8 cellular contexts compared by ENCODE assay signal in genomic region chr13:51583469-51583874, GRCh38. TPM values are rescaled to one million over a fixed set of nuclear protein-coding genes. Genes with fewer than 3 reads are reported as not detected.
DNase-seq lines count a peak whose midpoint lies in the region; ATAC-seq, FAIRE-seq and TF ChIP-seq lines count a peak whose summit lies in the region.

No MANE protein-coding gene starts in this region.

- H3K36me3 Mint-ChIP-seq in activated CD8-positive, alpha-beta memory T cell treated with anti-CD3 and anti-CD28 coated beads, Interleukin-2, amount 10 ng/mL, durations not matched to agents 7 days and 5 days = peaks cover 5% of the 10 kb centered on the region
- no peaks in the 10 kb centered on the region for H3K36me3 Mint-ChIP-seq in astrocyte (ENCODE audit: low read depth, unreplicated experiment)

- H3K79me2 ChIP-seq in astrocyte (ENCODE audit: insufficient read depth, low read length) = peaks cover 41% of the 10 kb centered on the region

- H3K27ac ChIP-seq in astrocyte (ENCODE audit: low read depth, low read length) = peak overlapping the region; percentile 70
- peak overlapping the region; percentile 77 to 95 for H3K27ac ChIP-seq in liver (ENCODE audit: low read depth in 1 of 2, low read length in 2 of 2)
- H3K27ac ChIP-seq in tibial artery = peak overlapping the region; percentile 77 to 88

- no peak for TF ChIP-seq RAD21 in liver (IDR thresholded peaks at IDR 0.05)

- 32% methylated on average over 9 of the region's 9 CpGs for WGBS in liver

- no peak for FAIRE-seq in astrocyte (lab: Jason Lieb, UNC)

- H3K4me3 Mint-ChIP-seq in activated CD8-positive, alpha-beta memory T cell treated with anti-CD3 and anti-CD28 coated beads, Interleukin-2, amount 10 ng/mL, durations not matched to agents 7 days and 5 days = peak overlapping the region; percentile 90
- peak overlapping the region; percentile 95 for H3K4me3 Mint-ChIP-seq in astrocyte (ENCODE audit: unreplicated experiment)

- H3K27ac Mint-ChIP-seq in activated CD8-positive, alpha-beta memory T cell treated with anti-CD3 and anti-CD28 coated beads, Interleukin-2, amount 10 ng/mL, durations not matched to agents 7 days and 5 days = peak overlapping the region; percentile 95
- peak overlapping the region; percentile 92 for H3K27ac Mint-ChIP-seq in astrocyte (ENCODE audit: unreplicated experiment)

- no peaks in the 10 kb centered on the region for H3K27me3 Mint-ChIP-seq in activated CD8-positive, alpha-beta memory T cell treated with anti-CD3 and anti-CD28 coated beads, Interleukin-2, amount 10 ng/mL, durations not matched to agents 7 days and 5 days
- H3K27me3 Mint-ChIP-seq in astrocyte (ENCODE audit: low read depth, unreplicated experiment) = peaks cover 4% of the 10 kb centered on the region

- intact Hi-C loops in tibial artery (cut with DNase I; ENCODE audit: low total_unique reads) = loop anchor here (5.0 to 10.0 kb wide), 4 partner anchors 141 to 671 kb away; partner anchors contain the start of genes ALG11, ATP7B and DHRS12

- CTCF ChIA-PET in activated CD8-positive, alpha-beta memory T cell treated with anti-CD3 and anti-CD28 coated beads, Interleukin-2, amount 10 ng/mL, durations not matched to agents 7 days and 5 days (lab: Charles Lee) = interaction anchor here (1.1 kb wide), 1 partner anchor 214 kb away, joined by 3 read pairs; no protein-coding TSS in a partner anchor

- H4K20me1 ChIP-seq in astrocyte (ENCODE audit: insufficient read depth, low read length) = peaks cover 3% of the 10 kb centered on the region

- no peaks in the 10 kb centered on the region for H3K27me3 ChIP-seq in astrocyte (ENCODE audit: insufficient read depth, low read length)
- H3K27me3 ChIP-seq in liver (ENCODE audit: control insufficient read depth in 4 of 4, insufficient read depth in 4 of 4, low read length in 3 of 4) = no peaks in the 10 kb centered on the region
- no peaks in the 10 kb centered on the region for H3K27me3 ChIP-seq in tibial artery

- DNase-seq in activated CD8-positive, alpha-beta memory T cell treated with anti-CD3 and anti-CD28 coated beads, Interleukin-2, amount 10 ng/mL, durations not matched to agents 7 days and 5 days = no peak
- DNase-seq in activated CD8-positive, alpha-beta memory T cell treated with anti-CD3 and anti-CD28 coated beads, Interleukin-2, amount 50 U/mL, for 48 hours = no peak
- no peak for DNase-seq in astrocyte (ENCODE audit: low read depth)
- DNase-seq in tibial artery = no peak
- no peak for DNase-seq in T-helper 9 cell
- no peak for DNase-seq in activated CD4-positive, alpha-beta T cell treated with anti-CD3 and anti-CD28 coated beads, Interleukin-2, amount 50 U/mL, for 1 hour

- H3K9me3 ChIP-seq in astrocyte (ENCODE audit: insufficient read depth, low read depth, low read length) (no peaks in the 10 kb centered on the region), liver (ENCODE audit: control insufficient read depth in 4 of 4, low read length in 3 of 4) (no peaks in the 10 kb centered on the region), tibial artery (no peaks in the 10 kb centered on the region)

- ATAC-seq in activated CD8-positive, alpha-beta memory T cell treated with anti-CD3 and anti-CD28 coated beads, Interleukin-2, amount 10 ng/mL, durations not matched to agents 7 days and 5 days = no peak
- ATAC-seq in GM18861 (IDR thresholded peaks at IDR 0.05; ENCODE audit: unreplicated experiment) = no peak

- peak overlapping the region; percentile 58 for H3K4me3 ChIP-seq in astrocyte (ENCODE audit: insufficient read depth, low read depth, low read length)
- peak overlapping the region; percentile 19 to 43 (median 32) for H3K4me3 ChIP-seq in liver (ENCODE audit: low read depth in 1 of 3, low read length in 3 of 3)
- peak overlapping the region; percentile 75 to 97 for H3K4me3 ChIP-seq in tibial artery

- H3K4me1 Mint-ChIP-seq in activated CD8-positive, alpha-beta memory T cell treated with anti-CD3 and anti-CD28 coated beads, Interleukin-2, amount 10 ng/mL, durations not matched to agents 7 days and 5 days = peaks cover 18% of the 10 kb centered on the region
- peaks cover 15% of the 10 kb centered on the region for H3K4me1 Mint-ChIP-seq in astrocyte (ENCODE audit: low read depth, unreplicated experiment)

- H3K9ac ChIP-seq in astrocyte (ENCODE audit: low read length) = peak overlapping the region; percentile 62
- peak overlapping the region in 1 of 2 donors; percentile 3 for H3K9ac ChIP-seq in liver (ENCODE audit: low read depth in 1 of 2, low read length in 2 of 2)

- H2AFZ ChIP-seq in astrocyte (ENCODE audit: low read depth, low read length) = peak overlapping the region; percentile 85

- no peaks in the 10 kb centered on the region for H3K9me3 Mint-ChIP-seq in activated CD8-positive, alpha-beta memory T cell treated with anti-CD3 and anti-CD28 coated beads, Interleukin-2, amount 10 ng/mL, durations not matched to agents 7 days and 5 days (ENCODE audit: low read depth)
- no peaks in the 10 kb centered on the region for H3K9me3 Mint-ChIP-seq in astrocyte (ENCODE audit: unreplicated experiment)

- H3K4me2 ChIP-seq in astrocyte (ENCODE audit: low read length) = peak overlapping the region; percentile 81

- TF ChIP-seq CTCF in astrocyte (IDR thresholded peaks at IDR 0.05; ENCODE audit: insufficient read depth, low read depth, low read length) (no peak), liver (IDR thresholded peaks at IDR 0.05; ENCODE audit: low read depth, low read length, missing input control) (no peak), tibial artery (IDR thresholded peaks at IDR 0.05) (no peak)

- H3K4me1 ChIP-seq in astrocyte (ENCODE audit: insufficient read depth, low read length) = peaks cover 10% of the 10 kb centered on the region
- peaks cover 0 to 13% (median 5%) of the 10 kb centered on the region in 4 donors for H3K4me1 ChIP-seq in liver (ENCODE audit: control insufficient read depth in 4 of 4, insufficient read depth in 4 of 4, low read length in 3 of 4)
- peaks cover 0 to 30% (median 17%) of the 10 kb centered on the region in 4 donors for H3K4me1 ChIP-seq in tibial artery

- no peaks in the 10 kb centered on the region for H3K36me3 ChIP-seq in astrocyte (ENCODE audit: insufficient read depth, low read length)
- H3K36me3 ChIP-seq in liver (ENCODE audit: control insufficient read depth in 4 of 4, insufficient read depth in 3 of 4, low read depth in 1 of 4, low read length in 3 of 4) = no peaks in the 10 kb centered on the region
- H3K36me3 ChIP-seq in tibial artery = no peaks in the 10 kb centered on the region

TF ChIP-seq in liver, 16 proteins besides CTCF, POLR2A, EP300 and RAD21:
- TF ChIP-seq SP1 (IDR thresholded peaks at IDR 0.05) (no peak), HNF4A (conservative IDR thresholded peaks at IDR 0.05) (no peak), REST (IDR thresholded peaks at IDR 0.05) (no peak)
TF ChIP-seq in liver: peak in this region for 0.

RNA-seq across cellular contexts. Expression of gene WDFY2, which starts 0.8 kb away (rescaled TPM):
- 10 to 100 TPM in 1 of 2 experiments, 1 to 10 TPM in 1; 9.1 to 11.9 TPM for total RNA-seq in activated CD8-positive, alpha-beta memory T cell treated with anti-CD3 and anti-CD28 coated beads, Interleukin-2, amount 10 ng/mL, durations not matched to agents 7 days and 5 days
- 16.2 and 16.3 TPM in 2 replicates for total RNA-seq in astrocyte
- total RNA-seq in liver = 10 to 100 TPM in 1 of 2 donors, 1 to 10 TPM in 1; 5.1 to 10.5 TPM
- 1 to 10 TPM; 3.4 to 6.4 TPM for polyA plus RNA-seq in liver

Comparison
In these comparisons a context has a peak if more than half of its experiments do, and no peak if none do; other contexts are left out.
1. H3K4me3 ChIP-seq: peak in every context shown above with its lines; median percentile 86 in tibial artery; 58 in astrocyte; 32 in liver.